Comparison of ENCODE assay signal across 9 cellular contexts in genomic region chr6:5175195-5175594, GRCh38.
DNase-seq lines count a peak whose midpoint lies in the region; FAIRE-seq and TF ChIP-seq lines count a peak whose summit lies in the region.
"Had no signal": no experiment of that assay in that cellular context is flagged by ENCODE, and none has a peak within 500 bp of the region (broad histone marks: within the 10 kb centered on the region; RNA-seq: fewer than 3 reads in every experiment).

No MANE protein-coding gene starts in this region.

- TF ChIP-seq POLR2A in breast epithelium (IDR thresholded peaks at IDR 0.05), result no peak

- POLR2A ChIA-PET in MCF 10A (lab: Yijun Ruan, JAX), result interaction anchor here (0.6 kb wide), 1 partner anchor 1105 kb away, joined by 3 read pairs; no protein-coding TSS in a partner anchor

- H3K4me1 ChIP-seq in breast epithelium (no peaks in the 10 kb centered on the region), right atrium auricular region (peaks cover 0 to 2% of the 10 kb centered on the region in 2 donors)

- no TSS peak for BruUV-seq in MCF 10A (replicated peaks; lab: Mats Ljungman, UMichigan)

- H3K36me3 ChIP-seq in breast epithelium, result no peaks in the 10 kb centered on the region
- H3K36me3 ChIP-seq in right atrium auricular region, result no peaks in the 10 kb centered on the region

- FAIRE-seq in RCC 7860 (lab: Jason Lieb, UNC) (no peak), HTR-8/SVneo (lab: Jason Lieb, UNC) (no peak)

- H3K9me3 Mint-ChIP-seq in MCF 10A (ENCODE audit: unreplicated experiment) (no peaks in the 10 kb centered on the region), type B pancreatic cell (no peaks in the 10 kb centered on the region)

- H3K27me3 Mint-ChIP-seq in MCF 10A (ENCODE audit: insufficient read depth, unreplicated experiment), result no peaks in the 10 kb centered on the region
- no peaks in the 10 kb centered on the region for H3K27me3 Mint-ChIP-seq in type B pancreatic cell

- H3K27me3 ChIP-seq in breast epithelium (no peaks in the 10 kb centered on the region), right atrium auricular region (no peaks in the 10 kb centered on the region)

- H3K36me3 Mint-ChIP-seq in MCF 10A (ENCODE audit: insufficient read depth, unreplicated experiment) (peaks cover 5% of the 10 kb centered on the region), type B pancreatic cell (no peaks in the 10 kb centered on the region)

- CTCF ChIA-PET in MCF 10A (lab: Yijun Ruan, JAX), result interaction anchor here (0.7 to 1.6 kb wide), 4 partner anchors 8 to 767 kb away, joined by 4 to 7 read pairs (median 4); no protein-coding TSS in a partner anchor

- no peaks in the 10 kb centered on the region for H3K9me3 ChIP-seq in breast epithelium
- no peaks in the 10 kb centered on the region for H3K9me3 ChIP-seq in right atrium auricular region

- intact Hi-C loops in MCF 10A (cut with micrococcal nuclease) (no loop called here), breast epithelium (cut with DNase I; ENCODE audit: low total_unique reads) (no loop called here)

- peak; percentile 8 for TF ChIP-seq CTCF in MCF 10A (IDR thresholded peaks at IDR 0.05; ENCODE audit: unreplicated experiment)
- TF ChIP-seq CTCF in breast epithelium (IDR thresholded peaks at IDR 0.05), result no peak
- peak; percentile 68 for TF ChIP-seq CTCF in fibroblast of villous mesenchyme (IDR thresholded peaks at IDR 0.05; ENCODE audit: insufficient read depth, low read depth, low read length)
- TF ChIP-seq CTCF in type B pancreatic cell (conservative IDR thresholded peaks at IDR 0.05), result peak; percentile 72
- TF ChIP-seq CTCF in right atrium auricular region (IDR thresholded peaks at IDR 0.05), result peak in 1 of 2 donors; percentile 25

- H3K27ac ChIP-seq in breast epithelium (no peak overlapping the region), right atrium auricular region (no peak overlapping the region)

- no peak overlapping the region for H3K4me3 ChIP-seq in breast epithelium
- no peak overlapping the region for H3K4me3 ChIP-seq in fibroblast of villous mesenchyme (ENCODE audit: low read depth, low read length)
- no peak overlapping the region for H3K4me3 ChIP-seq in right atrium auricular region

- DNase-seq in MCF 10A (ENCODE audit: unreplicated experiment) (peak; percentile 10), breast epithelium (ENCODE audit: low spot score in 2 of 2) (no peak), RPMI7951 (ENCODE audit: low read depth) (peak; percentile 19), fibroblast of villous mesenchyme (ENCODE audit: low read depth) (no peak), type B pancreatic cell (ENCODE audit: extremely low spot score, unreplicated experiment) (no peak), right atrium auricular region (ENCODE audit: low spot score) (no peak), RCC 7860 (ENCODE audit: low spot score) (no peak), HTR-8/SVneo (ENCODE audit: insufficient read length, low spot score) (no peak)
- DNase-seq: NCI-H1105 treated with DMSO at 0.1 percent for 48 hours had no signal

- no peak overlapping the region for H3K27ac Mint-ChIP-seq in MCF 10A (ENCODE audit: low read depth, unreplicated experiment)
- H3K27ac Mint-ChIP-seq in type B pancreatic cell, result no peak overlapping the region

- H3K4me1 Mint-ChIP-seq in MCF 10A (ENCODE audit: insufficient read depth, unreplicated experiment) (no peaks in the 10 kb centered on the region), type B pancreatic cell (ENCODE audit: unreplicated experiment) (peaks cover 20% of the 10 kb centered on the region)

- H3K4me3 Mint-ChIP-seq in MCF 10A (ENCODE audit: unreplicated experiment), result no peak overlapping the region
- H3K4me3 Mint-ChIP-seq in type B pancreatic cell, result no peak overlapping the region

Comparison
In these comparisons a context has a peak if more than half of its experiments do, and no peak if none do; other contexts are left out.
1. DNase-seq: peak in MCF 10A (single experiment) and RPMI7951 (single experiment); none in breast epithelium (0 of 2), fibroblast of villous mesenchyme (single experiment), type B pancreatic cell (single experiment), right atrium auricular region (single experiment), RCC 7860 (single experiment) and HTR-8/SVneo (single experiment).
2. CTCF ChIP-seq: peak in MCF 10A (single experiment), fibroblast of villous mesenchyme (single experiment) and type B pancreatic cell (single experiment); none in breast epithelium (0 of 3).